ENCODE assay signal across 8 cellular contexts in the genomic region with DNA sequence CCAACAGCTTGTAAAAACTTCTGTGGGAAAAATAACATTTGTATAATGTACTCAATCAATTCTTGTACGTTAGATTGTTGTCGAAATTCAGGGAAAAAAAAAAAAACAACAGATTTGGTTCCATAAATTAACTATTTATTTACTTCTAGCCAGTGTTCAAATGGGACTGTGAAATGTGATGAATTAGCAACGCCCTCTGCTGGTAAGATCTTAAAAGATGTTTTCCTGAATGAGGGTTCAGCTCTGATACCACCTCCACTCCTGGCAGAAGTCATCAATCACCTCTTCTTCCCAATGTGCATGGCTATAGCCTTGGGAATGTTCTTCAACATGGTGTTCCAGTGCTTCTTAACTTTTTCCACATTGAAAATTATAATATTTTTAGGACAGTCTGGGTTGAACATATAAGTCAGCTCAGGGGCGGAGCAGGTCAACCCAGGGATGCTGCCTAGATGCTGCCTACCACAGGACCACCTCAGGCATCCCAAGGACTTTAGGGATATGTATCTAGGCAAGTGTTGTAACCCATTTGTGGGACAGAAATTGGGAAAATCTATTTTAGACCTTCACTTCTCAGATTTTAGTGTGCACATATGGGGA.
DNase-seq lines count a peak whose midpoint lies in the region; ATAC-seq and TF ChIP-seq lines count a peak whose summit lies in the region.

No MANE protein-coding gene starts in this region.

- H4K8ac ChIP-seq in IMR-90 (ENCODE audit: low read depth in 2 of 2, low read length in 2 of 2), result no peak overlapping the region; a peak in 1 of 4 replicates

- no peak overlapping the region for H3K18ac ChIP-seq in IMR-90 (ENCODE audit: low read depth, low read length)

- H4K5ac ChIP-seq in IMR-90 (ENCODE audit: low read depth, low read length), result no peak overlapping the region

- H3K56ac ChIP-seq in IMR-90 (ENCODE audit: extremely low read depth, insufficient read depth, low read length), result no peak overlapping the region

- no peak overlapping the region for H3K27ac ChIP-seq in IMR-90 (ENCODE audit: insufficient read depth, low read length)
- peak overlapping the region; percentile 82 for H3K27ac ChIP-seq in RWPE2 (ENCODE audit: poor library complexity, severe bottlenecking)
- H3K27ac ChIP-seq in parathyroid adenoma, result no peak overlapping the region

- H2BK15ac ChIP-seq in IMR-90 (ENCODE audit: low read depth, low read length), result no peak overlapping the region

- TF ChIP-seq CTCF in AG10803 (conservative IDR thresholded peaks at IDR 0.05; ENCODE audit: low read length) (peak; percentile 74), IMR-90 (conservative IDR thresholded peaks at IDR 0.05; ENCODE audit: low read depth, low read length) (peak; percentile 70), RWPE2 (IDR thresholded peaks at IDR 0.05; ENCODE audit: poor library complexity, severe bottlenecking) (peak; percentile 89), fibroblast of the aortic adventitia (IDR thresholded peaks at IDR 0.05; ENCODE audit: insufficient read depth, low read length) (peak; percentile 63), parathyroid adenoma (IDR thresholded peaks at IDR 0.05) (peak; percentile 70)

- H3K4ac ChIP-seq in IMR-90 (ENCODE audit: low read depth, low read length), result no peak overlapping the region

- H3K14ac ChIP-seq in IMR-90 (replicated peaks; ENCODE audit: low read depth, low read length), result no peak overlapping the region

- in situ Hi-C loops in IMR-90 (cut with MboI; ENCODE audit: low sequenced_read_pairs), result loop anchor here (5.0 to 10.0 kb wide), 2 partner anchors 68 to 865 kb away; no protein-coding TSS in a partner anchor

- no peak overlapping the region for H2AK9ac ChIP-seq in IMR-90 (replicated peaks; ENCODE audit: low read depth, low read length, poor library complexity)

- ATAC-seq in GM18511 (IDR thresholded peaks at IDR 0.05; ENCODE audit: unreplicated experiment), result peak; percentile 72
- peak; percentile 64 for ATAC-seq in IMR-90 (ENCODE audit: low read depth)
- no peak for ATAC-seq in RWPE2 (ENCODE audit: low read depth)

- peak; percentile 48 for DNase-seq in AG10803 (ENCODE audit: low read depth)
- DNase-seq in IMR-90, result peak; percentile 60
- no peak for DNase-seq in RWPE2 (ENCODE audit: low spot score)
- peak; percentile 72 for DNase-seq in fibroblast of the aortic adventitia (ENCODE audit: low read depth)
- no peak for DNase-seq in occipital lobe (lab: John Stamatoyannopoulos, UW)
- no peak for DNase-seq in posterior vena cava (ENCODE audit: low spot score)

- peak overlapping the region; percentile 3; the same call in 1 of the 2 replicates for H2BK20ac ChIP-seq in IMR-90 (ENCODE audit: low read depth, low read length)

- WGBS in IMR-90 (ENCODE audit: extremely low coverage in 2 of 2, insufficient read length in 1 of 2), 2 experiments, result no CpG with 5 or more reads among the region's 4 CpGs

- H3K4me2 ChIP-seq in IMR-90 (ENCODE audit: low read depth, low read length) (no peak overlapping the region), parathyroid adenoma (ENCODE audit: low read length) (peak overlapping the region; percentile 16)

- peak overlapping the region; percentile 81 for H2BK5ac ChIP-seq in IMR-90 (ENCODE audit: low read depth, low read length, poor library complexity, severe bottlenecking)

- no peak overlapping the region for H3K23ac ChIP-seq in IMR-90 (ENCODE audit: low read depth, low read length)

- H3K36me3 ChIP-seq in IMR-90 (ENCODE audit: control insufficient read depth, insufficient read depth, low read length) (no peaks in the 10 kb centered on the region), RWPE2 (ENCODE audit: low read depth) (no peaks in the 10 kb centered on the region), parathyroid adenoma (ENCODE audit: control insufficient read depth, insufficient read depth, low read length) (no peaks in the 10 kb centered on the region)

- H3K79me2 ChIP-seq in parathyroid adenoma, result no peaks in the 10 kb centered on the region

- no peaks in the 10 kb centered on the region for H3K79me1 ChIP-seq in IMR-90 (ENCODE audit: low read depth in 1 of 2, low read length in 2 of 2)

- POLR2A ChIA-PET in IMR-90 (lab: Charles Lee; ENCODE audit: unreplicated experiment), result interaction anchor here (0.7 kb wide), 1 partner anchor 17 kb away, joined by 6 read pairs; no protein-coding TSS in a partner anchor

- no peak overlapping the region for H4K91ac ChIP-seq in IMR-90 (ENCODE audit: insufficient read depth, low read depth, low read length)

- H3K9ac ChIP-seq in IMR-90 (ENCODE audit: low read depth, low read length), result no peak overlapping the region
- no peak overlapping the region for H3K9ac ChIP-seq in parathyroid adenoma

- intact Hi-C loops in IMR-90 (cut with micrococcal nuclease) (loop anchor here (1.0 to 5.0 kb wide), 6 partner anchors 75 to 862 kb away; a partner anchor contains a TSS), posterior vena cava (cut with DNase I) (loop anchor here in 1 of 2 donors (5.0 kb wide), 1 partner anchor 78 kb away; no protein-coding TSS in a partner anchor)

- BruUV-seq in IMR-90 (replicated peaks; lab: Mats Ljungman, UMichigan), result no TSS peak

- H4K20me1 ChIP-seq in IMR-90 (ENCODE audit: insufficient read depth, low read length), result no peaks in the 10 kb centered on the region

- TF ChIP-seq POLR2A in IMR-90 (IDR thresholded peaks at IDR 0.05; ENCODE audit: low read depth, low read length), result no peak

- H2AFZ ChIP-seq in IMR-90 (replicated peaks; ENCODE audit: low read length, poor library complexity) (no peak overlapping the region), parathyroid adenoma (no peak overlapping the region)

- CTCF ChIA-PET in IMR-90 (lab: Yijun Ruan, JAX), result interaction anchor here (0.6 to 5.6 kb wide), 14 partner anchors 11 to 1479 kb away, joined by 3 to 46 read pairs (median 4); no protein-coding TSS in a partner anchor

- no peak overlapping the region for H2AK5ac ChIP-seq in IMR-90 (ENCODE audit: low read depth, low read length)

- H3K27me3 ChIP-seq in IMR-90 (ENCODE audit: control insufficient read depth, insufficient read depth, low read length) (no peaks in the 10 kb centered on the region), RWPE2 (ENCODE audit: insufficient read depth, poor library complexity, severe bottlenecking) (no peaks in the 10 kb centered on the region), parathyroid adenoma (ENCODE audit: control insufficient read depth, insufficient read depth, low read length) (no peaks in the 10 kb centered on the region)

- TF ChIP-seq RAD21 in IMR-90 (IDR thresholded peaks at IDR 0.05; ENCODE audit: low read length), result peak; percentile 66

- H3K4me3 ChIP-seq in AG10803 (ENCODE audit: low read length), result no peak overlapping the region
- no peak overlapping the region for H3K4me3 ChIP-seq in IMR-90 (ENCODE audit: insufficient read depth, low read depth, low read length)
- no peak overlapping the region for H3K4me3 ChIP-seq in RWPE2 (ENCODE audit: severe bottlenecking)
- no peak overlapping the region for H3K4me3 ChIP-seq in fibroblast of the aortic adventitia (ENCODE audit: low read depth, low read length)
- no peak overlapping the region for H3K4me3 ChIP-seq in parathyroid adenoma (ENCODE audit: low read depth, low read length)

- H3K4me1 ChIP-seq in IMR-90 (ENCODE audit: control insufficient read depth, insufficient read depth, low read length) (peaks cover 4% of the 10 kb centered on the region), RWPE2 (ENCODE audit: insufficient read depth, poor library complexity, severe bottlenecking) (peaks cover 17% of the 10 kb centered on the region), parathyroid adenoma (no peaks in the 10 kb centered on the region)

- dilution Hi-C loops in IMR-90 (cut with HindIII; ENCODE audit: low sequenced_read_pairs, unreplicated experiment), result no loop called here

- H3K9me1 ChIP-seq in IMR-90 (ENCODE audit: insufficient read depth, low read length), result no peaks in the 10 kb centered on the region

- H2BK120ac ChIP-seq in IMR-90 (ENCODE audit: low read depth, low read length), result 0 out of 2 replicates have a peak overlapping the region, but pooled peaks have one; percentile 46

- H3K9me3 ChIP-seq in IMR-90 (ENCODE audit: control insufficient read depth, insufficient read depth, low read length), result no peaks in the 10 kb centered on the region
- no peaks in the 10 kb centered on the region for H3K9me3 ChIP-seq in RWPE2 (ENCODE audit: severe bottlenecking)
- H3K9me3 ChIP-seq in parathyroid adenoma (ENCODE audit: control insufficient read depth, low read length), result no peaks in the 10 kb centered on the region

TF ChIP-seq in IMR-90, 13 proteins besides CTCF, POLR2A, EP300 and RAD21:
- no peak for TF ChIP-seq RCOR1 (IDR thresholded peaks at IDR 0.05; ENCODE audit: insufficient replicate concordance, low read length)
- TF ChIP-seq SMC3 (IDR thresholded peaks at IDR 0.05; ENCODE audit: low read depth, low read length), result peak; percentile 60

Comparison
In these comparisons a context has a peak if more than half of its experiments do, and no peak if none do; other contexts are left out.
1. DNase-seq: peak in AG10803 (single experiment), IMR-90 (single experiment) and fibroblast of the aortic adventitia (single experiment); none in RWPE2 (single experiment), occipital lobe (single experiment) and posterior vena cava (single experiment).
2. Peak in every context shown above with its lines, with median percentiles within 50 percentile points of each other: CTCF ChIP-seq.